In the genomic region with DNA sequence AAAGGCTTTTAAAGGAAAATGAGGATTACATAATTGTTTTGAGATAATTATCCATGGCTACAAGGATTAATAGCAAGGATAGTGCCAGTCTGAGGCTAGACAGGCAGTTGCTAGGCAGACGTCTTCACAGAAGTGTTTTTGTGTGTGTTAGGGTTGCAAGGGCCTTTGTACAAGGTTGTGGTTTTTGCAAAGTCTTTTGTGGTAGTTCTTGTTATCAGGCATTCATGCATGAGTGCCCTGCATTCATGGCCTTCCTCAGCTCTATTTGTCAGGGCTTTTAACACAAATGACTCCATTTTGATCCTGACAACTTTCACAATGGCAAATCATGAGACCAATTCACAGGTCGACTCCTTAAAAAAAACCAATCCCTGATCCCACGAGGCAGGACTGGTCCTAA, we compare ENCODE assay signal across 12 cellular contexts.
DNase-seq lines count a peak whose midpoint lies in the region; ATAC-seq and TF ChIP-seq lines count a peak whose summit lies in the region.
"Had no signal": no experiment of that assay in that cellular context is flagged by ENCODE, and none has a peak within 500 bp of the region (broad histone marks: within the 10 kb centered on the region; RNA-seq: fewer than 3 reads in every experiment).

No MANE protein-coding gene starts in this region.

- POLR2A ChIA-PET in activated B cell treated with CpG ODN at 0.5 μM for 24 hours (lab: Charles Lee): interaction anchor here (0.8 kb wide), 1 partner anchor 19 kb away, joined by 4 read pairs; no protein-coding TSS in a partner anchor
- POLR2A ChIA-PET in GM10248 (lab: Yijun Ruan, JAX): no interaction called here

- no peak overlapping the region for H3K4me3 Mint-ChIP-seq in activated B cell treated with CpG ODN at 0.5 μM for 24 hours
- H3K4me3 Mint-ChIP-seq: activated naive CD8-positive, alpha-beta T cell treated with anti-CD3 and anti-CD28 coated beads, Interleukin-2, amount 10 ng/mL, durations not matched to agents 7 days and 5 days; nephron had no signal

- H3K27ac Mint-ChIP-seq in activated B cell treated with CpG ODN at 0.5 μM for 24 hours: no peak overlapping the region
- H3K27ac Mint-ChIP-seq: activated naive CD8-positive, alpha-beta T cell treated with anti-CD3 and anti-CD28 coated beads, Interleukin-2, amount 10 ng/mL, durations not matched to agents 7 days and 5 days; nephron had no signal

- intact Hi-C loops in activated B cell treated with CpG ODN at 0.5 μM for 24 hours (cut with micrococcal nuclease): no loop called here

- peaks cover 14% of the 10 kb centered on the region for H3K27me3 Mint-ChIP-seq in activated B cell treated with CpG ODN at 0.5 μM for 24 hours

- H3K9me3 Mint-ChIP-seq in activated B cell treated with CpG ODN at 0.5 μM for 24 hours: no peaks in the 10 kb centered on the region
- H3K9me3 Mint-ChIP-seq: activated naive CD8-positive, alpha-beta T cell treated with anti-CD3 and anti-CD28 coated beads, Interleukin-2, amount 10 ng/mL, durations not matched to agents 7 days and 5 days; nephron had no signal

- ATAC-seq in GM21423 (IDR thresholded peaks at IDR 0.05; ENCODE audit: unreplicated experiment): peak; percentile 63
- ATAC-seq in HG03521 (IDR thresholded peaks at IDR 0.05; ENCODE audit: unreplicated experiment): peak; percentile 52
- ATAC-seq in activated B cell treated with CpG ODN at 0.5 μM for 24 hours (ENCODE audit: low read depth): peak; percentile 77

- CTCF ChIA-PET in activated B cell treated with CpG ODN at 0.5 μM for 24 hours (lab: Charles Lee): interaction anchor here (0.6 to 1.6 kb wide), 2 partner anchors 256 to 1302 kb away, joined by 3 to 4 read pairs; no protein-coding TSS in a partner anchor
- CTCF ChIA-PET in GM10248 (lab: Yijun Ruan, JAX): no interaction called here

- DNase-seq in Daoy (ENCODE audit: low read depth): peak; percentile 82
- no peak for DNase-seq in activated B cell treated with CpG ODN at 0.5 μM for 24 hours
- no peak for DNase-seq in GM10248 (ENCODE audit: extremely low spot score)
- no peak for DNase-seq in NCI-H526 (lab: John Stamatoyannopoulos, UW)
- no peak for DNase-seq in NCI-H1105 treated with DMSO at 0.1 percent for 48 hours (lab: John Stamatoyannopoulos, UW)
- DNase-seq in SW 1271 (lab: John Stamatoyannopoulos, UW): no peak
- DNase-seq: activated naive CD8-positive, alpha-beta T cell treated with anti-CD3 and anti-CD28 coated beads, Interleukin-2, amount 10 ng/mL, durations not matched to agents 7 days and 5 days; C1 segment of cervical spinal cord; MV-4-11 had no signal

- no peak for TF ChIP-seq CTCF in activated B cell treated with CpG ODN at 0.5 μM for 24 hours (IDR thresholded peaks at IDR 0.05)
- no peak for TF ChIP-seq CTCF in GM10248 (IDR thresholded peaks at IDR 0.05; ENCODE audit: control extremely low read depth, extremely low read depth, low read depth, missing control alignments)

- H3K36me3 Mint-ChIP-seq in activated B cell treated with CpG ODN at 0.5 μM for 24 hours (ENCODE audit: low read depth): no peaks in the 10 kb centered on the region
- H3K36me3 Mint-ChIP-seq: activated naive CD8-positive, alpha-beta T cell treated with anti-CD3 and anti-CD28 coated beads, Interleukin-2, amount 10 ng/mL, durations not matched to agents 7 days and 5 days had no signal

- H3K4me1 Mint-ChIP-seq in activated B cell treated with CpG ODN at 0.5 μM for 24 hours: peaks cover 30% of the 10 kb centered on the region
- H3K4me1 Mint-ChIP-seq: nephron had no signal
